10 cellular contexts compared by ENCODE assay signal in the genomic region with DNA sequence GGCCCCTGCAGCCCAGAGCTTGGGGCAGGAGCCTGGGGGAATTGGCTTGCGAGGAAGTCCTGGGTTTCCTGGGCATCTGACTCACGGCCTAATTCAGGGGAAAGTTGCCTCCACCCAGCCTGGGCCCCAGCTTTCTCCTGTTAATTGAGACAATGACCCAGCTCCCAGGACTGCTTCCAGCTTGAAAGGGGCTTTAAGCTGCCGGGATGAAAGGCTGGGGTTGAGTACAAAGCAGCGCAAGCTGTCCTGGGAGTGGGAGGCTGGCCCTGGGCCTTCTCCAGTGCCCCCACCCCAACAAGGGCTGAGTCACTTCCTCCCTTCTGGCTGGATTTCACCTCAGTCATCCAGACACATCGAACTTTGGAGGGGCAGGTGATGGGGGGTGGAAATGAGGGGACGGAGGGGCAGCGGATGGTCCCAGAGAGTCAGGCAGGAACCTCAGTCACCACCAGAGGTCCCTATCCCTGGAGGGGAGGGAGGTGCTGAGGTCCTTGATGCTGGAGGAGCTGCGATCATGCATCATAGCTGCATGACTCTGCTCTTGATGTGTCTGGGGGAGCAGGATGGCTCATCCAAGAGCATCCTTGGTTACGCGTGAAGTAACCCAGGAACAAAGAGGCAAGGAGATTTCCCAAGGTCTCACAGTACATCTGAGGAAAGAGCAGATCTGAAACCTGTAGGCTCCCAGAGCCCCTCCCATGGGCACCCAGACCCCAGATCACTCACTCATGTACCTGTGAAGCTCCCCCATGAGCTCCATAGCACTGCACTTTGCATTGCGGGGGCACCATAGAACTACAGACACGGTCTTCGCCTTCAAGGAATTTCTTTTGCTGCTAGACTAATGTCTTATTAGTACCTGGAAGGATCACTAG. TPM values are rescaled to one million over a fixed set of nuclear protein-coding genes. Genes with fewer than 3 reads are reported as not detected.
DNase-seq lines count a peak whose midpoint lies in the region; ATAC-seq and TF ChIP-seq lines count a peak whose summit lies in the region.
"Had no signal": no experiment of that assay in that cellular context is flagged by ENCODE, and none has a peak within 500 bp of the region (broad histone marks: within the 10 kb centered on the region; RNA-seq: fewer than 3 reads in every experiment).

No MANE protein-coding gene starts in this region.

- H3K9me3 Mint-ChIP-seq in activated T-cell treated with anti-CD3 and anti-CD28 coated beads, Interleukin-2, amount 50 U/mL, for 24 hours = no peaks in the 10 kb centered on the region
- no peaks in the 10 kb centered on the region for H3K9me3 Mint-ChIP-seq in activated T-cell treated with anti-CD3 and anti-CD28 coated beads, Interleukin-2, amount 50 U/mL, for 72 hours
- H3K9me3 Mint-ChIP-seq in type B pancreatic cell = no peaks in the 10 kb centered on the region

- TF ChIP-seq CTCF in brain microvascular endothelial cell (IDR thresholded peaks at IDR 0.05; ENCODE audit: low read depth, low read length, missing control alignments) = peak; percentile 69
- TF ChIP-seq CTCF in kidney epithelial cell (IDR thresholded peaks at IDR 0.05; ENCODE audit: insufficient read depth, low read length, poor library complexity, severe bottlenecking) = peak; percentile 42
- TF ChIP-seq CTCF in type B pancreatic cell (conservative IDR thresholded peaks at IDR 0.05) = peak; percentile 42

- H3K27me3 Mint-ChIP-seq in activated T-cell treated with anti-CD3 and anti-CD28 coated beads, Interleukin-2, amount 50 U/mL, for 24 hours = peaks cover 25% of the 10 kb centered on the region
- H3K27me3 Mint-ChIP-seq in activated T-cell treated with anti-CD3 and anti-CD28 coated beads, Interleukin-2, amount 50 U/mL, for 72 hours (ENCODE audit: low read depth) = peaks cover 7% of the 10 kb centered on the region
- peaks cover 20% of the 10 kb centered on the region for H3K27me3 Mint-ChIP-seq in type B pancreatic cell

- peak; percentile 11 for DNase-seq in activated T-cell treated with anti-CD3 and anti-CD28 coated beads, Interleukin-2, amount 50 U/mL, for 24 hours
- no peak for DNase-seq in activated T-cell treated with anti-CD3 and anti-CD28 coated beads, Interleukin-2, amount 50 U/mL, for 72 hours
- DNase-seq in brain microvascular endothelial cell (peak; percentile 31), kidney epithelial cell (ENCODE audit: low read depth) (peak; percentile 60), type B pancreatic cell (ENCODE audit: extremely low spot score, unreplicated experiment) (peak; percentile 60), NCI-H1417 treated with DMSO at 0.1 percent for 48 hours (lab: John Stamatoyannopoulos, UW) (no peak), NCI-H1436 treated with DMSO at 0.1 percent for 48 hours (lab: John Stamatoyannopoulos, UW) (no peak), NCI-H2107 treated with DMSO at 0.1 percent for 48 hours (lab: John Stamatoyannopoulos, UW; ENCODE audit: unreplicated experiment) (no peak)

- in situ Hi-C loops in brain microvascular endothelial cell (cut with HindIII; ENCODE audit: low pct_ligation_motif_present, low sequenced_read_pairs) = no loop called here

- H3K27ac Mint-ChIP-seq in activated T-cell treated with anti-CD3 and anti-CD28 coated beads, Interleukin-2, amount 50 U/mL, for 24 hours = no peak overlapping the region
- no peak overlapping the region for H3K27ac Mint-ChIP-seq in activated T-cell treated with anti-CD3 and anti-CD28 coated beads, Interleukin-2, amount 50 U/mL, for 72 hours
- no peak overlapping the region for H3K27ac Mint-ChIP-seq in type B pancreatic cell

- ATAC-seq in activated T-cell treated with anti-CD3 and anti-CD28 coated beads, Interleukin-2, amount 50 U/mL, for 72 hours (replicated peaks in 1 of 2) = no peak

- H3K36me3 Mint-ChIP-seq in activated T-cell treated with anti-CD3 and anti-CD28 coated beads, Interleukin-2, amount 50 U/mL, for 24 hours (ENCODE audit: low read depth) = no peaks in the 10 kb centered on the region
- H3K36me3 Mint-ChIP-seq in activated T-cell treated with anti-CD3 and anti-CD28 coated beads, Interleukin-2, amount 50 U/mL, for 72 hours (ENCODE audit: insufficient read depth in 2 of 2) = no peaks in the 10 kb centered on the region
- H3K36me3 Mint-ChIP-seq in type B pancreatic cell = no peaks in the 10 kb centered on the region

- H3K4me1 Mint-ChIP-seq in activated T-cell treated with anti-CD3 and anti-CD28 coated beads, Interleukin-2, amount 50 U/mL, for 24 hours (ENCODE audit: low read depth) = no peaks in the 10 kb centered on the region
- H3K4me1 Mint-ChIP-seq in activated T-cell treated with anti-CD3 and anti-CD28 coated beads, Interleukin-2, amount 50 U/mL, for 72 hours (ENCODE audit: low read depth) = no peaks in the 10 kb centered on the region
- peaks cover 51% of the 10 kb centered on the region for H3K4me1 Mint-ChIP-seq in type B pancreatic cell (ENCODE audit: unreplicated experiment)

- no peak overlapping the region for H3K27ac ChIP-seq in brain microvascular endothelial cell
- H3K27ac ChIP-seq: HL-60, RWPE1 had no signal

- no peaks in the 10 kb centered on the region for H3K27me3 ChIP-seq in brain microvascular endothelial cell (replicated peaks)
- H3K27me3 ChIP-seq in kidney epithelial cell (ENCODE audit: control insufficient read depth, insufficient read depth, low read length) = peaks cover 2% of the 10 kb centered on the region

- no peak overlapping the region for H3K4me3 Mint-ChIP-seq in activated T-cell treated with anti-CD3 and anti-CD28 coated beads, Interleukin-2, amount 50 U/mL, for 24 hours
- no peak overlapping the region for H3K4me3 Mint-ChIP-seq in activated T-cell treated with anti-CD3 and anti-CD28 coated beads, Interleukin-2, amount 50 U/mL, for 72 hours
- no peak overlapping the region for H3K4me3 Mint-ChIP-seq in type B pancreatic cell

- H3K4me3 ChIP-seq in brain microvascular endothelial cell (ENCODE audit: low read depth, low read length) (no peak overlapping the region), kidney epithelial cell (ENCODE audit: low read depth, low read length) (no peak overlapping the region)

- H3K36me3 ChIP-seq in brain microvascular endothelial cell (replicated peaks) (no peaks in the 10 kb centered on the region), kidney epithelial cell (ENCODE audit: control insufficient read depth, insufficient read depth, low read length) (no peaks in the 10 kb centered on the region)

RNA-seq across cellular contexts. Expression of gene OAF, which starts 30.0 kb away (rescaled TPM):
- 1 to 10 TPM; 1.2 to 2.4 TPM for total RNA-seq in activated T-cell treated with anti-CD3 and anti-CD28 coated beads, Interleukin-2, amount 50 U/mL, for 72 hours
- 45.2 and 45.5 TPM in 2 replicates for total RNA-seq in kidney epithelial cell
- 17.1 and 67.5 TPM in 2 replicates for total RNA-seq in type B pancreatic cell (ENCODE audit: low replicate concordance)

RNA-seq across cellular contexts. Expression of gene TRIM29, which starts 42.9 kb away (rescaled TPM):
- not detected for total RNA-seq in activated T-cell treated with anti-CD3 and anti-CD28 coated beads, Interleukin-2, amount 50 U/mL, for 72 hours
- total RNA-seq in kidney epithelial cell (0.29 and 0.41 TPM in 2 replicates), type B pancreatic cell (ENCODE audit: low replicate concordance) (56.7 and 207 TPM in 2 replicates)

RNA-seq across cellular contexts. Expression of gene POU2F3, which starts 59.1 kb away (rescaled TPM):
- under 1 TPM; 0.14 to 0.39 TPM for total RNA-seq in activated T-cell treated with anti-CD3 and anti-CD28 coated beads, Interleukin-2, amount 50 U/mL, for 72 hours
- total RNA-seq in kidney epithelial cell (0.14 and 1.1 TPM in 2 replicates), type B pancreatic cell (ENCODE audit: low replicate concordance) (1.4 and 4.3 TPM in 2 replicates)

Comparison
In these comparisons a context has a peak if more than half of its experiments do, and no peak if none do; other contexts are left out.
1. DNase-seq: peak in activated T-cell treated with anti-CD3 and anti-CD28 coated beads, Interleukin-2, amount 50 U/mL, for 24 hours (single experiment), brain microvascular endothelial cell (single experiment), kidney epithelial cell (single experiment) and type B pancreatic cell (single experiment); none in activated T-cell treated with anti-CD3 and anti-CD28 coated beads, Interleukin-2, amount 50 U/mL, for 72 hours (0 of 2), NCI-H1417 treated with DMSO at 0.1 percent for 48 hours (single experiment), NCI-H1436 treated with DMSO at 0.1 percent for 48 hours (single experiment) and NCI-H2107 treated with DMSO at 0.1 percent for 48 hours (single experiment).
2. RNA of gene TRIM29, which starts 42.9 kb away (total RNA-seq): 56.7 to 207 TPM in type B pancreatic cell; 0.29 to 0.41 TPM in kidney epithelial cell and not detected in activated T-cell treated with anti-CD3 and anti-CD28 coated beads, Interleukin-2, amount 50 U/mL, for 72 hours; every median in the first group is over 10 times any median in the second.
3. Peak in every context shown above with its lines, with median percentiles within 50 percentile points of each other: CTCF ChIP-seq.